ENCODE assay signal across 8 cellular contexts in the genomic region with DNA sequence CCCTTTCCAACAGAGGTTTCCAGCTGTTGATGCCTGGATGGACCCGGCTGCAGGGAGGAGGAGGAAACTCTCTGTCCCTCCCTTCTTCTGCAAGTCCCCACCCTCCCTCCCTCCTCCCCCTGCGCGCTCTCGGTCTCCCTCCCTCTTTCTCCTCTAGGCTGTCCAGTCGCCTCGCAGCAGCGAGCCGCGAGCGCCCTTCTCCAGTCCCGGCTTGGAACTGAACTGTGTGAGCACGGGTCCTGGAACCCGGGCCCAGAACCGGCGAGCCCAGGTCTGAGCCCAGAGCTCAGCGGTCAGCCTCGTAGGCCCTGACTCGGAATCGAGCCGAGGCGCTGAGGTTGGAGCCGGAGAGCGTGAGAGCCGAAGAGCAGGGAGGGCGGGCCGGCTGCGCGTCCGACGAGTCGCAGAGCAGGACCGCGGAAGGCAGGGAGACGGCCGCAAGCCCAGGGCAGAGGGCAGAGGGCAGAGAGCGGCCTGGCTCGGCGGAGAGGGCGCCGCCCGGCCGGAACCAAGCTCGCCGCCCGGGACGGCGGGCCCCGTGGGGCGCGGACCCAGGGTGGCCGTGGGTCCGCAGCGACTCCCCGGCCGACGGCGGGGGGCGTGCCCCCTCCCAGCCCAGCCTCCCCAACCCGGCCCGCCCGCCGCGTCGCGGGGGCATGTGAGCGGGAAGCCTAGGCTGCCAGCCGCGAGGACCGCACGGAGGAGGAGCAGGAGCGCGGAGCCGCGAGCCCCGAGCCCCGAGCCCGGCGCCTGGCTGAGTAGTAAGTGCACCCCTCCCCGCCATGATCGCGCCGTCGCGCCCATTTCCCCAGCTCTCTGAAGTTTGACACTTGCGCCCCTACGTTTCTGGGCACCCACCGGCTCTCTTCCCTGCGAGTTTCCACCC. TPM values are rescaled to one million over a fixed set of nuclear protein-coding genes. Genes with fewer than 3 reads are reported as not detected.
DNase-seq lines count a peak whose midpoint lies in the region; ATAC-seq and TF ChIP-seq lines count a peak whose summit lies in the region.

Gene SOX13, plus strand, starts transcription at position 165 of the 886 bp plus-strand sequence. CDS start 39,801 bp downstream, outside the sequence.

- CTCF ChIA-PET in activated CD4-positive, alpha-beta memory T cell treated with anti-CD3 and anti-CD28 coated beads for 36 hours (lab: Charles Lee): interaction anchor here (1.1 kb wide), 1 partner anchor 55 kb away, joined by 4 read pairs; no protein-coding TSS in a partner anchor

- no peaks in the 10 kb centered on the region for H3K27me3 ChIP-seq in esophagus (ENCODE audit: control insufficient read depth in 1 of 2, insufficient read depth in 2 of 2, low read length in 2 of 2)
- H3K27me3 ChIP-seq in mesendoderm (ENCODE audit: insufficient read depth, low read length, poor library complexity): no peaks in the 10 kb centered on the region

- DNase-seq in activated T-cell treated with anti-CD3 and anti-CD28 coated beads, Interleukin-2, amount 50 U/mL, for 24 hours: peak; percentile 42
- DNase-seq in activated T-cell treated with anti-CD3 and anti-CD28 coated beads, Interleukin-2, amount 50 U/mL, for 1 hour: no peak
- DNase-seq in NCI-H2171 (lab: John Stamatoyannopoulos, UW) (peak; percentile 24), mesendoderm (peak; percentile 96)
- DNase-seq in activated CD4-positive, alpha-beta memory T cell treated with anti-CD3 and anti-CD28 coated beads for 36 hours: peak; percentile 48

- POLR2A ChIA-PET in activated CD4-positive, alpha-beta memory T cell treated with anti-CD3 and anti-CD28 coated beads for 36 hours (lab: Charles Lee): no interaction called here

- no peaks in the 10 kb centered on the region for H3K36me3 Mint-ChIP-seq in activated T-cell treated with anti-CD3 and anti-CD28 coated beads, Interleukin-2, amount 50 U/mL, for 24 hours (ENCODE audit: low read depth)
- no peaks in the 10 kb centered on the region for H3K36me3 Mint-ChIP-seq in activated CD4-positive, alpha-beta memory T cell treated with anti-CD3 and anti-CD28 coated beads for 36 hours

- peak within 1 kb of the TSS; percentile 83 for H2BK5ac ChIP-seq in mesendoderm (ENCODE audit: low read length)

- no peak for TF ChIP-seq CTCF in subcutaneous adipose tissue (IDR thresholded peaks at IDR 0.05; ENCODE audit: low read depth)

- H3K4me3 ChIP-seq in esophagus (ENCODE audit: low read depth in 1 of 2, low read length in 2 of 2): peak within 1 kb of the TSS; percentile 64 to 79
- H3K4me3 ChIP-seq in mesendoderm (ENCODE audit: low read length): peak within 1 kb of the TSS; percentile 66

- H3K4me3 Mint-ChIP-seq in activated T-cell treated with anti-CD3 and anti-CD28 coated beads, Interleukin-2, amount 50 U/mL, for 24 hours: peak within 1 kb of the TSS; percentile 75
- H3K4me3 Mint-ChIP-seq in activated CD4-positive, alpha-beta memory T cell treated with anti-CD3 and anti-CD28 coated beads for 36 hours: peak within 1 kb of the TSS; percentile 78

- H2BK120ac ChIP-seq in mesendoderm (ENCODE audit: low read depth, low read length): peak within 1 kb of the TSS; percentile 8

- no peaks in the 10 kb centered on the region for H3K9me3 ChIP-seq in esophagus (ENCODE audit: control insufficient read depth in 2 of 2, insufficient read depth in 1 of 2, low read depth in 1 of 2, low read length in 1 of 2)

- peak within 1 kb of the TSS; percentile 98 for H3K56ac ChIP-seq in mesendoderm (ENCODE audit: low read length)

- H3K36me3 ChIP-seq in esophagus (ENCODE audit: control insufficient read depth in 2 of 2, insufficient read depth in 2 of 2, low read length in 1 of 2) (no peaks in the 10 kb centered on the region), mesendoderm (ENCODE audit: control insufficient read depth, insufficient read depth, low read length) (no peaks in the 10 kb centered on the region)

- peaks cover 21% of the 10 kb centered on the region for H3K4me1 Mint-ChIP-seq in activated T-cell treated with anti-CD3 and anti-CD28 coated beads, Interleukin-2, amount 50 U/mL, for 24 hours (ENCODE audit: low read depth)
- peaks cover 19% of the 10 kb centered on the region for H3K4me1 Mint-ChIP-seq in activated CD4-positive, alpha-beta memory T cell treated with anti-CD3 and anti-CD28 coated beads for 36 hours (ENCODE audit: low read depth)

- H3K18ac ChIP-seq in mesendoderm (ENCODE audit: low read length): peak within 1 kb of the TSS; percentile 3

- H4K8ac ChIP-seq in mesendoderm (ENCODE audit: low read depth, low read length): no peak within 1 kb of the TSS

- H3K9me3 Mint-ChIP-seq in activated T-cell treated with anti-CD3 and anti-CD28 coated beads, Interleukin-2, amount 50 U/mL, for 24 hours: no peaks in the 10 kb centered on the region
- H3K9me3 Mint-ChIP-seq in activated CD4-positive, alpha-beta memory T cell treated with anti-CD3 and anti-CD28 coated beads for 36 hours: no peaks in the 10 kb centered on the region

- H3K27ac ChIP-seq in esophagus (ENCODE audit: low read depth in 2 of 2, low read length in 1 of 2) (peak within 1 kb of the TSS; percentile 80 to 93), mesendoderm (ENCODE audit: low read depth, low read length) (peak within 1 kb of the TSS; percentile 83)

- H3K79me2 ChIP-seq in mesendoderm (ENCODE audit: control insufficient read depth, insufficient read depth, low read length): peaks cover 43% of the 10 kb centered on the region

- H3K4ac ChIP-seq in mesendoderm (ENCODE audit: low read depth, low read length): peak within 1 kb of the TSS; percentile 66

- peak within 1 kb of the TSS; percentile 59 for H3K23ac ChIP-seq in mesendoderm (ENCODE audit: low read length)

- no peak within 1 kb of the TSS for H2BK15ac ChIP-seq in mesendoderm (replicated peaks; ENCODE audit: low read depth)

- ATAC-seq in GM21529 (IDR thresholded peaks at IDR 0.05; ENCODE audit: unreplicated experiment): no peak

- intact Hi-C loops in activated CD4-positive, alpha-beta memory T cell treated with anti-CD3 and anti-CD28 coated beads for 36 hours (cut with micrococcal nuclease): loop anchor here (10.0 kb wide), 1 partner anchor 52 kb away; no protein-coding TSS in a partner anchor

- peaks cover 6% of the 10 kb centered on the region for H3K79me1 ChIP-seq in mesendoderm (ENCODE audit: low read length)

- H3K27ac Mint-ChIP-seq in activated T-cell treated with anti-CD3 and anti-CD28 coated beads, Interleukin-2, amount 50 U/mL, for 24 hours: no peak within 1 kb of the TSS
- H3K27ac Mint-ChIP-seq in activated CD4-positive, alpha-beta memory T cell treated with anti-CD3 and anti-CD28 coated beads for 36 hours: no peak within 1 kb of the TSS

- H4K5ac ChIP-seq in mesendoderm (ENCODE audit: low read length): no peak within 1 kb of the TSS

- no peak within 1 kb of the TSS for H2AK5ac ChIP-seq in mesendoderm (ENCODE audit: low read length)

- peaks cover 78% of the 10 kb centered on the region for H3K27me3 Mint-ChIP-seq in activated T-cell treated with anti-CD3 and anti-CD28 coated beads, Interleukin-2, amount 50 U/mL, for 24 hours
- peaks cover 48% of the 10 kb centered on the region for H3K27me3 Mint-ChIP-seq in activated CD4-positive, alpha-beta memory T cell treated with anti-CD3 and anti-CD28 coated beads for 36 hours

- 0 to 1% methylated on average over 62 to 88 of the region's 88 CpGs for WGBS in esophagus, 2 donors
- WGBS in mesendoderm (ENCODE audit: extremely low coverage, insufficient coverage, low lambda C conversion rate): no CpG with 5 or more reads among the region's 88 CpGs

- H3K4me1 ChIP-seq in esophagus (ENCODE audit: control insufficient read depth in 2 of 2, insufficient read depth in 2 of 2, low read length in 1 of 2) (peaks cover 0 to 14% of the 10 kb centered on the region in 2 donors), mesendoderm (ENCODE audit: control insufficient read depth, low read depth, low read length) (peaks cover 8% of the 10 kb centered on the region)

- H3K4me2 ChIP-seq in mesendoderm (ENCODE audit: low read length): peak within 1 kb of the TSS; percentile 63

- peak within 1 kb of the TSS; percentile 96 for H3K9ac ChIP-seq in mesendoderm (ENCODE audit: low read length)

RNA-seq across cellular contexts. Expression of gene SOX13, which starts in this region (rescaled TPM):
- 1 to 10 TPM; 4.6 to 5.8 TPM for total RNA-seq in activated CD4-positive, alpha-beta memory T cell treated with anti-CD3 and anti-CD28 coated beads for 36 hours
- 10 to 100 TPM in 1 of 2 donors, 1 to 10 TPM in 1; 6.9 to 10.4 TPM for polyA plus RNA-seq in esophagus
- 31.8 TPM for polyA plus RNA-seq in mesendoderm (2013, experiment 1 of 2)
- 31.5 TPM for polyA plus RNA-seq in mesendoderm (2013, experiment 2 of 2)
- total RNA-seq in subcutaneous adipose tissue: 10 to 100 TPM; 12.7 to 79.7 (median 25.3) TPM
